Comparison of ENCODE assay signal across 8 cellular contexts in genomic region chr3:185362850-185363661, GRCh38. TPM values are rescaled to one million over a fixed set of nuclear protein-coding genes. Genes with fewer than 3 reads are reported as not detected.
A peak's percentile ranks its signal among the peaks of the same experiment; 100 is the strongest.
DNase-seq lines count a peak whose midpoint lies in the region; ATAC-seq lines count a peak whose summit lies in the region.

Gene MAP3K13 (plus strand): TSS chr3:185363136. CDS start chr3:185428582, 65,446 bp downstream.

- H3K27ac ChIP-seq in ACC112 (ENCODE audit: low read depth, low read length) (peak within 1 kb of the TSS; percentile 79), ectodermal cell (ENCODE audit: insufficient read depth, low read depth, low read length, poor library complexity, severe bottlenecking) (no peak within 1 kb of the TSS)

- peak; percentile 79 for DNase-seq in NCI-H146 (lab: John Stamatoyannopoulos, UW)
- peak; percentile 44 for DNase-seq in T-helper 2 cell treated with Interferon-gamma antibody and Interleukin-4, amounts not matched to agents 5 μg/mL and 100 μg/mL, for 36 hours (ENCODE audit: low spot score)
- peak; percentile 98 for DNase-seq in left kidney (ENCODE audit: low read depth, low spot score)
- peak; percentile 7 to 9 for DNase-seq in stimulated activated CD4-positive, alpha-beta T cell treated with anti-CD3 and anti-CD28 coated beads, Interleukin-15, amount 100 ng/mL, for 48 hours (ENCODE audit: low read depth in 2 of 2)

- peak within 1 kb of the TSS; percentile 89 for H3K4me3 Mint-ChIP-seq in T-helper 2 cell treated with Interferon-gamma antibody and Interleukin-4, amounts not matched to agents 5 μg/mL and 100 μg/mL, for 36 hours

- H3K9me3 Mint-ChIP-seq in T-helper 2 cell treated with Interferon-gamma antibody and Interleukin-4, amounts not matched to agents 5 μg/mL and 100 μg/mL, for 36 hours, result no peaks in the 10 kb centered on the region

- peaks cover 15% of the 10 kb centered on the region for H3K4me1 Mint-ChIP-seq in T-helper 2 cell treated with Interferon-gamma antibody and Interleukin-4, amounts not matched to agents 5 μg/mL and 100 μg/mL, for 36 hours (ENCODE audit: low read depth)

- H3K36me3 ChIP-seq in ACC112 (ENCODE audit: insufficient read depth, low read length) (no peaks in the 10 kb centered on the region), ectodermal cell (ENCODE audit: control insufficient read depth, insufficient read depth, low read length) (no peaks in the 10 kb centered on the region)

- 1 to 2% methylated on average over 17 of the region's 17 CpGs for WGBS in ectodermal cell, 2 experiments

- H3K27me3 ChIP-seq in ACC112 (ENCODE audit: insufficient read depth, low read length), result no peaks in the 10 kb centered on the region
- H3K27me3 ChIP-seq in ectodermal cell (ENCODE audit: control insufficient read depth, insufficient read depth, low read length, poor library complexity, severe bottlenecking), result peaks cover 37% of the 10 kb centered on the region

- H3K79me2 ChIP-seq in ACC112 (ENCODE audit: control insufficient read depth, insufficient read depth, low read length, unreplicated experiment), result peaks cover 8% of the 10 kb centered on the region

- H3K27ac Mint-ChIP-seq in T-helper 2 cell treated with Interferon-gamma antibody and Interleukin-4, amounts not matched to agents 5 μg/mL and 100 μg/mL, for 36 hours, result no peak within 1 kb of the TSS

- ATAC-seq in GM18502 (IDR thresholded peaks at IDR 0.05; ENCODE audit: poor library complexity, unreplicated experiment) (peak; percentile 96), HG02885 (IDR thresholded peaks at IDR 0.05; ENCODE audit: poor library complexity, unreplicated experiment) (peak; percentile 98)

- no peaks in the 10 kb centered on the region for H3K9me3 ChIP-seq in ectodermal cell (ENCODE audit: control insufficient read depth, low read length)

- H2AFZ ChIP-seq in ACC112 (ENCODE audit: low read length, unreplicated experiment), result peak within 1 kb of the TSS; percentile 69

- H3K4me3 ChIP-seq in ACC112 (ENCODE audit: low read depth, low read length) (peak within 1 kb of the TSS; percentile 81), ectodermal cell (ENCODE audit: insufficient read depth, low read depth, low read length) (peak within 1 kb of the TSS; percentile 45)

- peaks cover 56% of the 10 kb centered on the region for H3K27me3 Mint-ChIP-seq in T-helper 2 cell treated with Interferon-gamma antibody and Interleukin-4, amounts not matched to agents 5 μg/mL and 100 μg/mL, for 36 hours (ENCODE audit: low read depth)

- H3K4me1 ChIP-seq in ACC112 (ENCODE audit: control insufficient read depth, insufficient read depth, low read length, unreplicated experiment) (peaks cover 17% of the 10 kb centered on the region), ectodermal cell (ENCODE audit: control insufficient read depth, insufficient read depth, low read length) (peaks cover 4% of the 10 kb centered on the region)

- H3K36me3 Mint-ChIP-seq in T-helper 2 cell treated with Interferon-gamma antibody and Interleukin-4, amounts not matched to agents 5 μg/mL and 100 μg/mL, for 36 hours (ENCODE audit: low read depth), result no peaks in the 10 kb centered on the region

RNA-seq across cellular contexts. Expression of gene MAP3K13, which starts in this region (rescaled TPM):
- polyA plus RNA-seq in ectodermal cell (2013, experiment 1 of 4), result 22.4 TPM
- 26.5 TPM for polyA plus RNA-seq in ectodermal cell (2013, experiment 2 of 4)
- polyA plus RNA-seq in ectodermal cell (2013, experiment 3 of 4), result 19.3 TPM
- 24.7 TPM for polyA plus RNA-seq in ectodermal cell (2013, experiment 4 of 4)

Comparison
In these comparisons a context has a peak if more than half of its experiments do, and no peak if none do; other contexts are left out.
1. DNase-seq: peak in every context shown above with its lines; median percentile 98 in left kidney; 79 in NCI-H146; 44 in T-helper 2 cell treated with Interferon-gamma antibody and Interleukin-4, amounts not matched to agents 5 μg/mL and 100 μg/mL, for 36 hours; 8 in stimulated activated CD4-positive, alpha-beta T cell treated with anti-CD3 and anti-CD28 coated beads, Interleukin-15, amount 100 ng/mL, for 48 hours.